Comparison of ENCODE assay signal across 17 cellular contexts in the genomic region with DNA sequence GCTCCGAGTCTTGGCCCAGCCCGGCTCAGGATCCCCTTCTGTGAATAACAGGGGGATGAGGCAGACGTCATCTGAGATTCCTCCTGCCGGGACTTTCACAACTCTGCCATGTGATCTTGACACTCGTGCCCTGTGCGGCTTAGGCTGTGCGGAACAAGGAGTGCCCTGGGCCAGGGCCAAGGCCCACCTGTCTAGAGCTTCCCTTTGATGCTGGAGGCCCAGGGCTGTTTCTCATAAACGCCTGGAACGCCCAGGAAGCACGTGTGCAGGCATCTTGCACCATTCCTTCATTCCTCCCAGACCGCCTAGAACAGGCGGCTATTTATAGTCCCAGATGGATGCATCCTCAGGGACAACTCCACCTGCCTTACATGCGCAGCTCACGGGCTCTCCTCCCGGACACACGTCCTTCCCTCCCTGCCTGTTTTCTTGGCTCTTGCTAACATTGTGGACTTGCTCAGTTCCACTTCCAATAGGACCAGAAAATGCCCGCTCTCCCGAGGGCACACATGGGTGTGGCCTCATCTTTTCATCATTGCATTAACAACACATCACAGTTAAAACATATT. TPM values are rescaled to one million over a fixed set of nuclear protein-coding genes. Genes with fewer than 3 reads are reported as not detected.
DNase-seq lines count a peak whose midpoint lies in the region; ATAC-seq and TF ChIP-seq lines count a peak whose summit lies in the region.
"Had no signal": no experiment of that assay in that cellular context is flagged by ENCODE, and none has a peak within 500 bp of the region (broad histone marks: within the 10 kb centered on the region; RNA-seq: fewer than 3 reads in every experiment).

No MANE protein-coding gene starts in this region.

- H3K27me3 ChIP-seq in Caco-2 (replicated peaks; ENCODE audit: control insufficient read depth, insufficient read depth, low read length) (no peaks in the 10 kb centered on the region), foreskin keratinocyte (peaks cover 10% of the 10 kb centered on the region), trophoblast cell (ENCODE audit: insufficient read depth, low read length) (no peaks in the 10 kb centered on the region)

- H3K4me1 ChIP-seq in Caco-2 (no peaks in the 10 kb centered on the region), foreskin keratinocyte (no peaks in the 10 kb centered on the region), trophoblast cell (ENCODE audit: control insufficient read depth in 1 of 2, insufficient read depth in 2 of 2, low read length in 2 of 2) (no peaks in the 10 kb centered on the region)

- no peaks in the 10 kb centered on the region for H3K4me1 Mint-ChIP-seq in Caco-2 (ENCODE audit: low read depth, unreplicated experiment)
- no peaks in the 10 kb centered on the region for H3K4me1 Mint-ChIP-seq in activated naive CD8-positive, alpha-beta T cell treated with anti-CD3 and anti-CD28 coated beads, Interleukin-2, amount 50 U/mL, for 24 hours

- H3K9ac ChIP-seq in trophoblast cell (ENCODE audit: low read length), result no peak overlapping the region

- POLR2A ChIA-PET in Caco-2 (lab: Charles Lee), result no interaction called here

- H2AK5ac ChIP-seq in trophoblast cell (ENCODE audit: low read length), result no peak overlapping the region

- no peak overlapping the region for H3K27ac ChIP-seq in foreskin keratinocyte
- H3K27ac ChIP-seq in trophoblast cell (ENCODE audit: low read depth, low read length), result no peak overlapping the region
- H3K27ac ChIP-seq: SK-N-MC had no signal

- no peak overlapping the region for H4K91ac ChIP-seq in trophoblast cell (ENCODE audit: low read depth, low read length)

- no peak overlapping the region for H3K4ac ChIP-seq in trophoblast cell (ENCODE audit: low read depth, low read length)

- no TSS peak for BruUV-seq in Caco-2 (replicated peaks; lab: Mats Ljungman, UMichigan)

- no peak overlapping the region for H3K4me2 ChIP-seq in trophoblast cell (ENCODE audit: low read length)

- DNase-seq in Caco-2, result peak; percentile 13 to 51
- peak; percentile 90 for DNase-seq in SW480 (ENCODE audit: low spot score)
- peak; percentile 89 to 92 for DNase-seq in foreskin keratinocyte
- peak; percentile 7 to 39 for DNase-seq in trophoblast cell
- no peak for DNase-seq in CD1c-positive myeloid dendritic cell (ENCODE audit: extremely low spot score)
- DNase-seq in activated naive CD8-positive, alpha-beta T cell treated with anti-CD3 and anti-CD28 coated beads, Interleukin-2, amount 50 U/mL, for 24 hours, result no peak
- DNase-seq: activated CD4-positive, CD25-positive, alpha-beta regulatory T cell treated with anti-CD3 and anti-CD28 coated beads, Interleukin-2, amount 50 U/mL, for 72 hours; AML-193; central memory CD4-positive, alpha-beta T cell; GDM1; glutamatergic neuron; H9; NCI-H526 had no signal

- no peaks in the 10 kb centered on the region for H3K9me3 Mint-ChIP-seq in Caco-2 (ENCODE audit: unreplicated experiment)
- H3K9me3 Mint-ChIP-seq in activated naive CD8-positive, alpha-beta T cell treated with anti-CD3 and anti-CD28 coated beads, Interleukin-2, amount 50 U/mL, for 24 hours, result no peaks in the 10 kb centered on the region
- H3K9me3 Mint-ChIP-seq: activated T-helper 1 cell treated with anti-CD3 and anti-CD28 coated beads, Interleukin-12 subunit alpha, Interleukin-12 subunit beta, Interleukin-2, Interleukin-4 antibody, amounts not matched to agents 30 ng/mL and 10 ng/mL and 1 ng/mL, durations not matched to agents 14 hours and 24 hours and 36 hours; H9 had no signal

- no peaks in the 10 kb centered on the region for H3K36me3 Mint-ChIP-seq in Caco-2 (ENCODE audit: insufficient read depth, unreplicated experiment)
- no peaks in the 10 kb centered on the region for H3K36me3 Mint-ChIP-seq in activated naive CD8-positive, alpha-beta T cell treated with anti-CD3 and anti-CD28 coated beads, Interleukin-2, amount 50 U/mL, for 24 hours (ENCODE audit: low read depth)

- peaks cover 8% of the 10 kb centered on the region for H3K27me3 Mint-ChIP-seq in Caco-2 (ENCODE audit: insufficient read depth, unreplicated experiment)
- no peaks in the 10 kb centered on the region for H3K27me3 Mint-ChIP-seq in activated naive CD8-positive, alpha-beta T cell treated with anti-CD3 and anti-CD28 coated beads, Interleukin-2, amount 50 U/mL, for 24 hours

- no peak overlapping the region for H4K12ac ChIP-seq in trophoblast cell (ENCODE audit: low read depth, low read length)

- H3K4me3 Mint-ChIP-seq in Caco-2 (ENCODE audit: unreplicated experiment), result no peak overlapping the region
- no peak overlapping the region for H3K4me3 Mint-ChIP-seq in activated naive CD8-positive, alpha-beta T cell treated with anti-CD3 and anti-CD28 coated beads, Interleukin-2, amount 50 U/mL, for 24 hours
- H3K4me3 Mint-ChIP-seq: activated T-helper 1 cell treated with anti-CD3 and anti-CD28 coated beads, Interleukin-12 subunit alpha, Interleukin-12 subunit beta, Interleukin-2, Interleukin-4 antibody, amounts not matched to agents 30 ng/mL and 10 ng/mL and 1 ng/mL, durations not matched to agents 14 hours and 24 hours and 36 hours; H9 had no signal

- H3K27ac Mint-ChIP-seq in Caco-2 (ENCODE audit: unreplicated experiment), result no peak overlapping the region
- H3K27ac Mint-ChIP-seq in activated naive CD8-positive, alpha-beta T cell treated with anti-CD3 and anti-CD28 coated beads, Interleukin-2, amount 50 U/mL, for 24 hours, result no peak overlapping the region
- H3K27ac Mint-ChIP-seq: activated T-helper 1 cell treated with anti-CD3 and anti-CD28 coated beads, Interleukin-12 subunit alpha, Interleukin-12 subunit beta, Interleukin-2, Interleukin-4 antibody, amounts not matched to agents 30 ng/mL and 10 ng/mL and 1 ng/mL, durations not matched to agents 14 hours and 24 hours and 36 hours; H9 had no signal

- intact Hi-C loops in Caco-2 (cut with micrococcal nuclease; ENCODE audit: unreplicated experiment), result no loop called here

- H2BK12ac ChIP-seq in trophoblast cell (ENCODE audit: low read length), result no peak overlapping the region

- H3K36me3 ChIP-seq in Caco-2 (ENCODE audit: control insufficient read depth, insufficient read depth, low read length), result no peaks in the 10 kb centered on the region
- no peaks in the 10 kb centered on the region for H3K36me3 ChIP-seq in trophoblast cell (ENCODE audit: control insufficient read depth in 1 of 2, insufficient read depth in 2 of 2, low read length in 2 of 2)

- H3K14ac ChIP-seq in trophoblast cell (ENCODE audit: low read length), result no peak overlapping the region

- H2AFZ ChIP-seq in trophoblast cell (ENCODE audit: insufficient read depth, low read length, poor library complexity), result no peak overlapping the region

- TF ChIP-seq CTCF in Caco-2 (IDR thresholded peaks at IDR 0.05; ENCODE audit: insufficient read depth in 1 of 2, low read depth in 1 of 2, low read length in 1 of 2, severe bottlenecking in 1 of 2, unreplicated experiment in 1 of 2), result no peak
- no peak for TF ChIP-seq CTCF in foreskin keratinocyte (conservative IDR thresholded peaks at IDR 0.05)

- no peak overlapping the region for H3K23ac ChIP-seq in trophoblast cell (ENCODE audit: low read length)

- H3K4me3 ChIP-seq in Caco-2 (ENCODE audit: low read depth, low read length) (no peak overlapping the region), trophoblast cell (ENCODE audit: low read depth, low read length) (no peak overlapping the region)
- H3K4me3 ChIP-seq: SK-N-MC had no signal

- CTCF ChIA-PET in Caco-2 (lab: Charles Lee), result no interaction called here

- H2BK5ac ChIP-seq in trophoblast cell (ENCODE audit: low read depth, low read length, poor library complexity), result no peak overlapping the region

- no CpG with 5 or more reads among the region's 18 CpGs for WGBS in trophoblast cell (ENCODE audit: extremely low coverage, insufficient coverage, insufficient read length)

- no peak overlapping the region for H4K8ac ChIP-seq in trophoblast cell (ENCODE audit: low read depth, low read length)

- ATAC-seq in foreskin keratinocyte (peak; percentile 92), HG03139 (IDR thresholded peaks at IDR 0.05; ENCODE audit: unreplicated experiment) (no peak), GM19324 (IDR thresholded peaks at IDR 0.05; ENCODE audit: low FRiP score, unreplicated experiment) (no peak)
- ATAC-seq in activated naive CD8-positive, alpha-beta T cell treated with anti-CD3 and anti-CD28 coated beads, Interleukin-2, amount 50 U/mL, for 24 hours, result no peak

- H3K79me2 ChIP-seq in trophoblast cell (ENCODE audit: control insufficient read depth, insufficient read depth, low read length, poor library complexity), result no peaks in the 10 kb centered on the region

- H3K79me1 ChIP-seq in trophoblast cell (ENCODE audit: low read length), result no peaks in the 10 kb centered on the region

- no peak overlapping the region for H3K18ac ChIP-seq in trophoblast cell (ENCODE audit: low read length)

- no peak overlapping the region for H2BK120ac ChIP-seq in trophoblast cell (ENCODE audit: insufficient read depth, low read length, poor library complexity)

- H3K9me3 ChIP-seq in Caco-2, result no peaks in the 10 kb centered on the region
- peaks cover 3% of the 10 kb centered on the region for H3K9me3 ChIP-seq in trophoblast cell (ENCODE audit: insufficient read depth, low read depth, low read length)

RNA-seq across cellular contexts. Expression of a gene that starts 57.3 kb away (rescaled TPM):
- total RNA-seq in Caco-2 (2022) (0.23 TPM in 1 of 2 replicates, not detected in the other), foreskin keratinocyte (0.39 and 0.85 TPM in 2 replicates)
- polyA plus RNA-seq in foreskin keratinocyte, result 0.33 and 0.49 TPM in 2 replicates
- polyA plus RNA-seq in trophoblast cell (2013), result 3.0 and 3.2 TPM in 2 replicates

Comparison
In these comparisons a context has a peak if more than half of its experiments do, and no peak if none do; other contexts are left out.
1. DNase-seq: peak in Caco-2 (2 of 2), SW480 (single experiment), foreskin keratinocyte (2 of 2) and trophoblast cell (2 of 2); none in CD1c-positive myeloid dendritic cell (single experiment) and activated naive CD8-positive, alpha-beta T cell treated with anti-CD3 and anti-CD28 coated beads, Interleukin-2, amount 50 U/mL, for 24 hours (single experiment).